In the genomic region with DNA sequence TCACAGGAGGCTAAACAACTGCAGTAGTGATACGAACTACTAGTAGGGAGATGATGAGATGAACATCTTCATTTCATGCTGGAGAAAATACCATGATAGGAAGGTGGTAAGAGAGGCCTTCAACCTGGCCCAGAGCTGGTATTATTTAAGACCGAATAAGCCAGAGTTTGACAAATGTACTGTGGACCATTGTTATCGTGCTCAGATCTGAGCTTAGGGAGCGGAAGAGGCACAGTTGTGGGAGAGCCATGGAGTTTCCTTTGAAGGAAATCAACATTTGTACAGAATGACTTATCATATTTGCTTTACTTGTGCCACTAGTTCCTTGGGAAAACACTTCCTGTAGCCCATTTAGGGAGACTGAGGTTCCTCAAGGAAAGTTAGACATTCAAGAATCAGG, we compare ENCODE assay signal across 1 cellular context.
TF ChIP-seq lines count a peak whose summit lies in the region.

No MANE protein-coding gene starts in this region.

TF ChIP-seq in K562, 482 proteins besides CTCF, POLR2A, EP300 and RAD21 (continued from another document):
- TF ChIP-seq RUNX1 (IDR thresholded peaks at IDR 0.05; ENCODE audit: low read depth), result no peak
- TF ChIP-seq HCFC1 (IDR thresholded peaks at IDR 0.05; ENCODE audit: low read depth, low read length), result no peak
- TF ChIP-seq, protein P1, sequence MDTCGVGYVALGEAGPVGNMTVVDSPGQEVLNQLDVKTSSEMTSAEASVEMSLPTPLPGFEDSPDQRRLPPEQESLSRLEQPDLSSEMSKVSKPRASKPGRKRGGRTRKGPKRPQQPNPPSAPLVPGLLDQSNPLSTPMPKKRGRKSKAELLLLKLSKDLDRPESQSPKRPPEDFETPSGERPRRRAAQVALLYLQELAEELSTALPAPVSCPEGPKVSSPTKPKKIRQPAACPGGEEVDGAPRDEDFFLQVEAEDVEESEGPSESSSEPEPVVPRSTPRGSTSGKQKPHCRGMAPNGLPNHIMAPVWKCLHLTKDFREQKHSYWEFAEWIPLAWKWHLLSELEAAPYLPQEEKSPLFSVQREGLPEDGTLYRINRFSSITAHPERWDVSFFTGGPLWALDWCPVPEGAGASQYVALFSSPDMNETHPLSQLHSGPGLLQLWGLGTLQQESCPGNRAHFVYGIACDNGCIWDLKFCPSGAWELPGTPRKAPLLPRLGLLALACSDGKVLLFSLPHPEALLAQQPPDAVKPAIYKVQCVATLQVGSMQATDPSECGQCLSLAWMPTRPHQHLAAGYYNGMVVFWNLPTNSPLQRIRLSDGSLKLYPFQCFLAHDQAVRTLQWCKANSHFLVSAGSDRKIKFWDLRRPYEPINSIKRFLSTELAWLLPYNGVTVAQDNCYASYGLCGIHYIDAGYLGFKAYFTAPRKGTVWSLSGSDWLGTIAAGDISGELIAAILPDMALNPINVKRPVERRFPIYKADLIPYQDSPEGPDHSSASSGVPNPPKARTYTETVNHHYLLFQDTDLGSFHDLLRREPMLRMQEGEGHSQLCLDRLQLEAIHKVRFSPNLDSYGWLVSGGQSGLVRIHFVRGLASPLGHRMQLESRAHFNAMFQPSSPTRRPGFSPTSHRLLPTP (IDR thresholded peaks at IDR 0.05; ENCODE audit: borderline replicate concordance, extremely low read depth, insufficient read length), result no peak
- TF ChIP-seq, protein P2, sequence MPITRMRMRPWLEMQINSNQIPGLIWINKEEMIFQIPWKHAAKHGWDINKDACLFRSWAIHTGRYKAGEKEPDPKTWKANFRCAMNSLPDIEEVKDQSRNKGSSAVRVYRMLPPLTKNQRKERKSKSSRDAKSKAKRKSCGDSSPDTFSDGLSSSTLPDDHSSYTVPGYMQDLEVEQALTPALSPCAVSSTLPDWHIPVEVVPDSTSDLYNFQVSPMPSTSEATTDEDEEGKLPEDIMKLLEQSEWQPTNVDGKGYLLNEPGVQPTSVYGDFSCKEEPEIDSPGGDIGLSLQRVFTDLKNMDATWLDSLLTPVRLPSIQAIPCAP (CRISPR knock-in tag; IDR thresholded peaks at IDR 0.05; ENCODE audit: borderline replicate concordance), result no peak
- TF ChIP-seq PHTF2 (CRISPR knock-in tag; IDR thresholded peaks at IDR 0.05), result no peak
- TF ChIP-seq VEZF1 (CRISPR knock-in tag; IDR thresholded peaks at IDR 0.05), result no peak
- no peak for TF ChIP-seq ZNF143 (CRISPR knock-in tag; IDR thresholded peaks at IDR 0.05)
- no peak for TF ChIP-seq ZHX1 (conservative IDR thresholded peaks at IDR 0.05; ENCODE audit: low read length)
